Comparison of ENCODE assay signal across 8 cellular contexts in genomic region chr3:127598841-127599570, GRCh38. TPM values are rescaled to one million over a fixed set of nuclear protein-coding genes. Genes with fewer than 3 reads are reported as not detected.
A peak's percentile ranks its signal among the peaks of the same experiment; 100 is the strongest.
DNase-seq lines count a peak whose midpoint lies in the region; ATAC-seq and TF ChIP-seq lines count a peak whose summit lies in the region.

No MANE protein-coding gene starts in this region.

- no peaks in the 10 kb centered on the region for H3K9me3 ChIP-seq in upper lobe of left lung

- intact Hi-C loops in activated naive CD4-positive, alpha-beta T cell treated with anti-CD3 and anti-CD28 coated beads for 36 hours (cut with micrococcal nuclease), result loop anchor here (1.0 to 10.0 kb wide), 8 partner anchors 9 to 1684 kb away; partner anchors contain the start of genes ABTB1, RUVBL1, SEC61A1 and TPRA1
- intact Hi-C loops in activated T-helper 2 cell treated with anti-CD3 and anti-CD28 coated beads, Interferon-gamma antibody, Interleukin-2, Interleukin-4, amounts not matched to agents 10 μg/mL and 5 μg/mL and 100 μg/mL, durations not matched to agents 14 hours and 24 hours and 36 hours (cut with micrococcal nuclease), result loop anchor here (1.0 to 5.0 kb wide), 5 partner anchors 9 to 1517 kb away; partner anchors contain the start of genes ABTB1, SEC61A1, SLC41A3 and TPRA1

- H3K36me3 Mint-ChIP-seq in activated naive CD4-positive, alpha-beta T cell treated with anti-CD3 and anti-CD28 coated beads for 36 hours (ENCODE audit: low read depth), result peaks cover 44% of the 10 kb centered on the region
- peaks cover 46% of the 10 kb centered on the region for H3K36me3 Mint-ChIP-seq in activated T-helper 2 cell treated with anti-CD3 and anti-CD28 coated beads, Interferon-gamma antibody, Interleukin-2, Interleukin-4, amounts not matched to agents 10 μg/mL and 5 μg/mL and 100 μg/mL, durations not matched to agents 14 hours and 24 hours and 36 hours (ENCODE audit: low read depth)

- H3K27ac Mint-ChIP-seq in activated naive CD4-positive, alpha-beta T cell treated with anti-CD3 and anti-CD28 coated beads for 36 hours, result peak overlapping the region; percentile 89
- H3K27ac Mint-ChIP-seq in activated T-helper 2 cell treated with anti-CD3 and anti-CD28 coated beads, Interferon-gamma antibody, Interleukin-2, Interleukin-4, amounts not matched to agents 10 μg/mL and 5 μg/mL and 100 μg/mL, durations not matched to agents 14 hours and 24 hours and 36 hours, result peak overlapping the region; percentile 91

- no peak for TF ChIP-seq CTCF in upper lobe of left lung (IDR thresholded peaks at IDR 0.05)

- H3K9me3 Mint-ChIP-seq in activated naive CD4-positive, alpha-beta T cell treated with anti-CD3 and anti-CD28 coated beads for 36 hours, result no peaks in the 10 kb centered on the region
- H3K9me3 Mint-ChIP-seq in activated T-helper 2 cell treated with anti-CD3 and anti-CD28 coated beads, Interferon-gamma antibody, Interleukin-2, Interleukin-4, amounts not matched to agents 10 μg/mL and 5 μg/mL and 100 μg/mL, durations not matched to agents 14 hours and 24 hours and 36 hours, result no peaks in the 10 kb centered on the region

- 57 to 63% methylated on average over 13 to 14 of the region's 14 CpGs for WGBS in upper lobe of left lung, 2 donors

- H3K4me1 Mint-ChIP-seq in activated naive CD4-positive, alpha-beta T cell treated with anti-CD3 and anti-CD28 coated beads for 36 hours (ENCODE audit: low read depth), result peaks cover 40% of the 10 kb centered on the region
- peaks cover 40% of the 10 kb centered on the region for H3K4me1 Mint-ChIP-seq in activated T-helper 2 cell treated with anti-CD3 and anti-CD28 coated beads, Interferon-gamma antibody, Interleukin-2, Interleukin-4, amounts not matched to agents 10 μg/mL and 5 μg/mL and 100 μg/mL, durations not matched to agents 14 hours and 24 hours and 36 hours (ENCODE audit: low read depth)

- peak overlapping the region in 3 of 4 donors; percentile 53 to 81 (median 71) for H3K4me3 ChIP-seq in upper lobe of left lung

- H3K27ac ChIP-seq in upper lobe of left lung, result peak overlapping the region in 2 of 4 donors; percentile 79

- no peak for DNase-seq in activated naive CD4-positive, alpha-beta T cell treated with anti-CD3 and anti-CD28 coated beads for 36 hours
- DNase-seq in activated naive CD4-positive, alpha-beta T cell (lab: John Stamatoyannopoulos, UW), result no peak
- no peak for DNase-seq in activated T-helper 2 cell treated with anti-CD3 and anti-CD28 coated beads, Interferon-gamma antibody, Interleukin-2, Interleukin-4, amounts not matched to agents 10 μg/mL and 5 μg/mL and 100 μg/mL, durations not matched to agents 14 hours and 24 hours and 36 hours (ENCODE audit: low spot score)
- DNase-seq in kidney tubule cell (ENCODE audit: low spot score), result peak; percentile 11
- peak in 1 of 2 donors; percentile 62 for DNase-seq in upper lobe of left lung
- no peak for DNase-seq in stimulated activated naive CD4-positive, alpha-beta T cell (lab: John Stamatoyannopoulos, UW)

- peaks cover 8 to 18% (median 13%) of the 10 kb centered on the region in 4 donors for H3K4me1 ChIP-seq in upper lobe of left lung

- H3K27me3 Mint-ChIP-seq in activated naive CD4-positive, alpha-beta T cell treated with anti-CD3 and anti-CD28 coated beads for 36 hours (ENCODE audit: low read depth), result no peaks in the 10 kb centered on the region
- no peaks in the 10 kb centered on the region for H3K27me3 Mint-ChIP-seq in activated T-helper 2 cell treated with anti-CD3 and anti-CD28 coated beads, Interferon-gamma antibody, Interleukin-2, Interleukin-4, amounts not matched to agents 10 μg/mL and 5 μg/mL and 100 μg/mL, durations not matched to agents 14 hours and 24 hours and 36 hours (ENCODE audit: low read depth)

- no peak for TF ChIP-seq POLR2A in upper lobe of left lung (IDR thresholded peaks at IDR 0.05)

- CTCF ChIA-PET in activated naive CD4-positive, alpha-beta T cell treated with anti-CD3 and anti-CD28 coated beads for 36 hours (lab: Charles Lee), result interaction anchor here (0.7 to 2.0 kb wide), 5 partner anchors 8 to 78 kb away, joined by 3 to 14 read pairs (median 3); no protein-coding TSS in a partner anchor

- ATAC-seq in upper lobe of left lung (ENCODE audit: low FRiP score in 2 of 2) (no peak), GM18498 (IDR thresholded peaks at IDR 0.05; ENCODE audit: unreplicated experiment) (no peak), GM21619 (IDR thresholded peaks at IDR 0.05; ENCODE audit: unreplicated experiment) (no peak)

- no peaks in the 10 kb centered on the region for H3K36me3 ChIP-seq in upper lobe of left lung

- H3K27me3 ChIP-seq in upper lobe of left lung, result no peaks in the 10 kb centered on the region

- H3K4me3 Mint-ChIP-seq in activated naive CD4-positive, alpha-beta T cell treated with anti-CD3 and anti-CD28 coated beads for 36 hours, result peak overlapping the region; percentile 84
- H3K4me3 Mint-ChIP-seq in activated T-helper 2 cell treated with anti-CD3 and anti-CD28 coated beads, Interferon-gamma antibody, Interleukin-2, Interleukin-4, amounts not matched to agents 10 μg/mL and 5 μg/mL and 100 μg/mL, durations not matched to agents 14 hours and 24 hours and 36 hours (ENCODE audit: low read depth), result peak overlapping the region; percentile 93

- no peak for TF ChIP-seq EP300 in upper lobe of left lung (IDR thresholded peaks at IDR 0.05)

RNA-seq across cellular contexts. Expression of gene MCM2, which starts 0.8 kb away (rescaled TPM):
- 100 to 1,000 TPM; 250 to 259 TPM for total RNA-seq in activated naive CD4-positive, alpha-beta T cell treated with anti-CD3 and anti-CD28 coated beads for 36 hours
- 196 and 215 TPM in 2 replicates for total RNA-seq in activated T-helper 2 cell treated with anti-CD3 and anti-CD28 coated beads, Interferon-gamma antibody, Interleukin-2, Interleukin-4, amounts not matched to agents 10 μg/mL and 5 μg/mL and 100 μg/mL, durations not matched to agents 14 hours and 24 hours and 36 hours
- 10 to 100 TPM in 3 of 6 donors, 1 to 10 TPM in 3; 6.1 to 14.7 (median 10.1) TPM for total RNA-seq in upper lobe of left lung

RNA-seq across cellular contexts. Expression of gene TPRA1, which starts 8.5 kb away (rescaled TPM):
- 10 to 100 TPM; 15.1 to 15.9 TPM for total RNA-seq in activated naive CD4-positive, alpha-beta T cell treated with anti-CD3 and anti-CD28 coated beads for 36 hours
- total RNA-seq in activated T-helper 2 cell treated with anti-CD3 and anti-CD28 coated beads, Interferon-gamma antibody, Interleukin-2, Interleukin-4, amounts not matched to agents 10 μg/mL and 5 μg/mL and 100 μg/mL, durations not matched to agents 14 hours and 24 hours and 36 hours, result 36.0 and 37.1 TPM in 2 replicates
- total RNA-seq in upper lobe of left lung, result 10 to 100 TPM; 16.8 to 44.4 (median 40.3) TPM

RNA-seq across cellular contexts. Expression of gene PODXL2, which starts 30.0 kb away (rescaled TPM):
- total RNA-seq in activated naive CD4-positive, alpha-beta T cell treated with anti-CD3 and anti-CD28 coated beads for 36 hours, result 1 to 10 TPM in 1 of 2 experiments, under 1 TPM in 1; 0.98 to 1.1 TPM
- total RNA-seq in activated T-helper 2 cell treated with anti-CD3 and anti-CD28 coated beads, Interferon-gamma antibody, Interleukin-2, Interleukin-4, amounts not matched to agents 10 μg/mL and 5 μg/mL and 100 μg/mL, durations not matched to agents 14 hours and 24 hours and 36 hours, result 3.5 and 3.9 TPM in 2 replicates
- 1 to 10 TPM; 1.0 to 5.1 (median 3.5) TPM for total RNA-seq in upper lobe of left lung

Comparison
In these comparisons a context has a peak if more than half of its experiments do, and no peak if none do; other contexts are left out.
1. RNA of gene MCM2, which starts 0.8 kb away (total RNA-seq): 250 to 259 TPM in activated naive CD4-positive, alpha-beta T cell treated with anti-CD3 and anti-CD28 coated beads for 36 hours and 196 to 215 TPM in activated T-helper 2 cell treated with anti-CD3 and anti-CD28 coated beads, Interferon-gamma antibody, Interleukin-2, Interleukin-4, amounts not matched to agents 10 μg/mL and 5 μg/mL and 100 μg/mL, durations not matched to agents 14 hours and 24 hours and 36 hours; 6.1 to 14.7 TPM in upper lobe of left lung; every median in the first group is over 10 times any median in the second.